In the genomic region with DNA sequence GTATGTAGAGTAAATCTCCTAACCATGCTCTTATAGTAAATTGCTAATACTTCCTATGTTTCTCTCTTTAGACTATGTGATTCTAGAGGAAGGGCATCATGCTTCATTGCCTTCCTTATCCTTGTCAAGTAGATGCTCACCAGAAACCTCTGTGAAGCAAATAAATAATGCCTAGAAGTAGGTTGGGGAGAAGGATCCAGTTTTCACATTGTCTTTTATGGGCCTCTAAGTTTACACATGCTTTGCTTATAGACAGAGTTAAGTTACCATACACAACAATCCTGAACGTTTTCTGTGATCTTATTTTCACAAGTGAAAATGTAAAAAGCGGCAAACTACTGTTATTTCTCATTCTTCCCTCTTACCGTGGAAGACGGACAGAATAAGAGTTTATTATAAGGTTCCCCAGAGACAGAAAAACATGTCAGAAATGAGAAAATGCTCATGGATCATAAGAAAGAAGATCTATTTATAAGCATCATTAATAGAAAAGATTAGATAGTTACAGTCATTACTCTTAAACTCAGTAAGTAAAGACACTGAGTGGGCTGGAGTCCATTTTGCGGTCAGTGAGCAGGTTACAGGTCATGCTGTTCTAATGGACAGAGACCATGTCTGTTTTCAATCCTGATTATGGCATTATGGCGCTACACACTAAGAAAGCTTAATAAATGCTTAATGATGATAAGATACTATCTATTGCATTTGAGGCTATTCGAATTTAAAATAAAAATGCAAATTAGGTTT, we compare ENCODE assay signal across 21 cellular contexts.
"Had no signal": no experiment of that assay in that cellular context is flagged by ENCODE, and none has a peak within 500 bp of the region (broad histone marks: within the 10 kb centered on the region; RNA-seq: fewer than 3 reads in every experiment).

No MANE protein-coding gene starts in this region.

- H3K36me3 ChIP-seq: neural progenitor cell, prostate gland, right atrium auricular region, sigmoid colon, spleen, suprapubic skin, transverse colon, upper lobe of right lung, uterus had no signal

- DNase-seq: effector memory CD8-positive, alpha-beta T cell; hypothalamus; islet precursor cell; kidney glomerular epithelial cell; left colon; natural killer cell; sigmoid colon; spleen; stimulated activated CD4-positive, alpha-beta T cell treated with anti-CD3 and anti-CD28 coated beads, Interleukin-4, amount 100 ng/mL, for 4 hours; stimulated activated naive B cell treated with anti-CD40 and anti-IgM and Interleukin-4, amounts not matched to agents 10 μg/mL and 1 μg/mL and 100 μg/mL, for 72 hours; stimulated activated naive CD8-positive, alpha-beta T cell treated with anti-CD3 and anti-CD28 coated beads, Interleukin-15, amount 100 ng/mL, for 72 hours; transverse colon; upper lobe of right lung; uterus had no signal

- H3K4me2 ChIP-seq: neural progenitor cell had no signal

- H3K4me3 Mint-ChIP-seq: effector memory CD8-positive, alpha-beta T cell; natural killer cell; neural progenitor cell; stimulated activated naive B cell treated with anti-CD40 and anti-IgM and Interleukin-4, amounts not matched to agents 10 μg/mL and 1 μg/mL and 100 μg/mL, for 72 hours; stimulated activated naive CD8-positive, alpha-beta T cell treated with anti-CD3 and anti-CD28 coated beads, Interleukin-15, amount 100 ng/mL, for 72 hours had no signal

- H3K27ac Mint-ChIP-seq: effector memory CD8-positive, alpha-beta T cell; immature natural killer cell; natural killer cell; neural progenitor cell; stimulated activated naive B cell treated with anti-CD40 and anti-IgM and Interleukin-4, amounts not matched to agents 10 μg/mL and 1 μg/mL and 100 μg/mL, for 72 hours had no signal

- H3K27me3 Mint-ChIP-seq: effector memory CD8-positive, alpha-beta T cell; stimulated activated naive B cell treated with anti-CD40 and anti-IgM and Interleukin-4, amounts not matched to agents 10 μg/mL and 1 μg/mL and 100 μg/mL, for 72 hours; stimulated activated naive CD8-positive, alpha-beta T cell treated with anti-CD3 and anti-CD28 coated beads, Interleukin-15, amount 100 ng/mL, for 72 hours had no signal

- H3K27ac ChIP-seq: coronary artery, epithelial cell of prostate, neural progenitor cell, prostate gland, right atrium auricular region, sigmoid colon, spleen, suprapubic skin, transverse colon, upper lobe of right lung, uterus had no signal

- H3K9me3 Mint-ChIP-seq: natural killer cell; stimulated activated naive B cell treated with anti-CD40 and anti-IgM and Interleukin-4, amounts not matched to agents 10 μg/mL and 1 μg/mL and 100 μg/mL, for 72 hours had no signal

- H3K9ac ChIP-seq: neural progenitor cell had no signal

- H3K27me3 ChIP-seq: neural progenitor cell, right atrium auricular region, sigmoid colon, spleen, suprapubic skin, transverse colon, upper lobe of right lung, uterus had no signal

- H3K36me3 Mint-ChIP-seq: immature natural killer cell, natural killer cell, neural progenitor cell had no signal

- H3K4me3 ChIP-seq: coronary artery, neural progenitor cell, prostate gland, right atrium auricular region, sigmoid colon, spleen, suprapubic skin, transverse colon, upper lobe of right lung, uterus had no signal

- H3K4me1 ChIP-seq: prostate gland, right atrium auricular region, sigmoid colon, spleen, suprapubic skin, transverse colon, upper lobe of right lung, uterus had no signal

- H3K9me3 ChIP-seq: prostate gland, right atrium auricular region, sigmoid colon, spleen, suprapubic skin, transverse colon, upper lobe of right lung, uterus had no signal
